In the genomic region with DNA sequence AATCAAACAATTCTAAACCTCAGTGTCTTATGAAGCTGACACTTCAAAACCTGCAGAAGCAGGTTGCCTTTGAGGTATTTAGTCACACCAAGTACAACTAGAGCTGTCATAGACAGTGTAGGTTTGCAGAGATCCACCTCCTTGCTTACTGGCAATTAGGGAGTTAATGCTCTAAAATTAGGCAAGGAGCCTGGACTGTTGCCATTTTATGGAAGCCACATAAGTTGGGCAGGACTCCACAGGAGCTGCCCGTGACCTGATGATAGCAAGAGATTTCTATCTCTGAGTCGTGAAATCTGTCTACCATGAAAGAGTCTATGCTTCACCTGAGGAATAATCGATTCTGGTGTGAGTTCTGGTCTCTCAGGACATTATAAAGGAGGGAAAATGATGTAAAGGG, we compare ENCODE assay signal across 2 cellular contexts.
TF ChIP-seq lines count a peak whose summit lies in the region.

No MANE protein-coding gene starts in this region.

TF ChIP-seq in HEK293, 187 proteins besides CTCF, POLR2A, EP300 and RAD21 (continues in another document):
- TF ChIP-seq ZNF785 (tag by site-specific recombination; IDR thresholded peaks at IDR 0.05) (no peak), ZNF362 (tag by site-specific recombination; IDR thresholded peaks at IDR 0.05) (no peak), ZNF837 (tag by site-specific recombination; IDR thresholded peaks at IDR 0.05) (no peak), YY2 (tag by site-specific recombination; IDR thresholded peaks at IDR 0.05) (no peak), ZSCAN4 (tag by site-specific recombination; IDR thresholded peaks at IDR 0.05) (no peak), ZBTB20 (tag by site-specific recombination; IDR thresholded peaks at IDR 0.05) (no peak), ZSCAN23 (tag by site-specific recombination; IDR thresholded peaks at IDR 0.05) (no peak), KLF9 (tag by site-specific recombination; IDR thresholded peaks at IDR 0.05; ENCODE audit: low read depth) (no peak), ZNF747 (tag by site-specific recombination; IDR thresholded peaks at IDR 0.05) (no peak), ZNF114 (tag by site-specific recombination; IDR thresholded peaks at IDR 0.05) (no peak), TSHZ1 (tag by site-specific recombination; IDR thresholded peaks at IDR 0.05; ENCODE audit: borderline replicate concordance) (no peak), SCRT1 (tag by site-specific recombination; IDR thresholded peaks at IDR 0.05; ENCODE audit: borderline replicate concordance) (no peak), ZNF23 (tag by site-specific recombination; IDR thresholded peaks at IDR 0.05; ENCODE audit: borderline replicate concordance) (no peak), ZNF654 (tag by site-specific recombination; IDR thresholded peaks at IDR 0.05; ENCODE audit: low read depth) (no peak), ATF2 (tag by site-specific recombination; IDR thresholded peaks at IDR 0.05; ENCODE audit: low read depth) (no peak), ZNF174 (tag by site-specific recombination; IDR thresholded peaks at IDR 0.05) (no peak), ZNF555 (tag by site-specific recombination; conservative IDR thresholded peaks at IDR 0.05) (no peak)
- TF ChIP-seq, protein P1, sequence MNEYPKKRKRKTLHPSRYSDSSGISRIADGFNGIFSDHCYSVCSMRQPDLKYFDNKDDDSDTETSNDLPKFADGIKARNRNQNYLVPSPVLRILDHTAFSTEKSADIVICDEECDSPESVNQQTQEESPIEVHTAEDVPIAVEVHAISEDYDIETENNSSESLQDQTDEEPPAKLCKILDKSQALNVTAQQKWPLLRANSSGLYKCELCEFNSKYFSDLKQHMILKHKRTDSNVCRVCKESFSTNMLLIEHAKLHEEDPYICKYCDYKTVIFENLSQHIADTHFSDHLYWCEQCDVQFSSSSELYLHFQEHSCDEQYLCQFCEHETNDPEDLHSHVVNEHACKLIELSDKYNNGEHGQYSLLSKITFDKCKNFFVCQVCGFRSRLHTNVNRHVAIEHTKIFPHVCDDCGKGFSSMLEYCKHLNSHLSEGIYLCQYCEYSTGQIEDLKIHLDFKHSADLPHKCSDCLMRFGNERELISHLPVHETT (tag by site-specific recombination; IDR thresholded peaks at IDR 0.05), result no peak

TF ChIP-seq in GM12878, 131 proteins besides CTCF, POLR2A, EP300 and RAD21:
- TF ChIP-seq LARP7 (IDR thresholded peaks at IDR 0.05) (no peak), JUND (IDR thresholded peaks at IDR 0.05; ENCODE audit: low read depth, low read length) (no peak), JUNB (IDR thresholded peaks at IDR 0.05) (no peak)
TF ChIP-seq in GM12878: peak in this region for 0.
